8 cellular contexts compared by ENCODE assay signal in the genomic region with DNA sequence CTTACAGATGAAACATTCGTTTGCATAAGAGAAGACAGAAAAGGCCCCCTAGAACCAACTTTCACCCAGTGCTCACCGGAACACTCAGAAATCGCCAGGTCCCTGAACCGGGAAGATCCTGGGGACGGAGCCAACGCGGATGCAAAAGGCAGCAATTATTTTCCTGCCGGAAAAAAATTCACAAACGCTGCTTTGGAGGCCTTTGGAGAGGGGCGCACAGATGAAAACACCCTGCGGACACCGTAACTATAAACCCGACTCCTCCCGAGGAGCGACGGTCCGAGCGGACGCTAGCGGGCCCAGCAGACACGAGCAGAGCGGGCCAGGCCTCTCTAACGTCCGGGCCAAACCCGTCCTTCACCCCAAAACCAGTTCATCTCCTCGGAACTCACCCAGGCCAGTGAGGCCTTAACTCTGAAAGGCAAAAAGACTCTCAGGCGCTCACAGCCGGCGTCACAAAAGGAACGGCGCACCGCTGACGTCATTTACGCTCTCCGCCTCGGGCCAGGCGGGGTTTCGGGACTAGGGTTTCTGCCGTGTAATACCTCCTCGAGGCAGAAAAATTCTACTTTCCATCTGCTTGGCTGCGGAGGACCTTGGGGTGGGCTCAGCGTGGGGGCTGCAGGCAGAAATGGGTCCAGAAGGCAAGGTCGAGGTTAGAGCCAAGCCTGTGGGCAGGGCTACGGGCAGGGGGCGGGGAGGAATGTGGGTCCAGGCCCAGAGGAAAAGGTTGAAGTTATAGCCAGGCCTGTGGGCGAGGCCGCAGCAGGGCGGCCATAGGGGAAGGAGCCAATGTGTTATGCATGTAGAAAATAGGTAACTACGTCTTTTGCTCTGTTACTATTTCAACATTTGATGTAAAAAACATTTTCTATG. TPM values are rescaled to one million over a fixed set of nuclear protein-coding genes. Genes with fewer than 3 reads are reported as not detected.
DNase-seq lines count a peak whose midpoint lies in the region; ATAC-seq and TF ChIP-seq lines count a peak whose summit lies in the region.

ZNF426 (minus strand) TSS at position 463 of the 876 bp plus-strand sequence. CDS start 2,413 bp downstream, outside the sequence.

- peaks cover 32% of the 10 kb centered on the region for H3K36me3 ChIP-seq in ectodermal cell (ENCODE audit: control insufficient read depth, insufficient read depth, low read length)

- H3K4me1 Mint-ChIP-seq in activated CD8-positive, alpha-beta T cell treated with anti-CD3 and anti-CD28 coated beads, Interleukin-2, amount 10 ng/mL, durations not matched to agents 7 days and 5 days (ENCODE audit: low read depth), result peaks cover 14% of the 10 kb centered on the region

- DNase-seq in NCI-H774 (lab: John Stamatoyannopoulos, UW) (peak; percentile 73), lower leg skin (ENCODE audit: low spot score in 2 of 2) (peak; percentile 79 to 95)
- DNase-seq in activated CD8-positive, alpha-beta T cell treated with anti-CD3 and anti-CD28 coated beads, Interleukin-2, amount 10 ng/mL, durations not matched to agents 7 days and 5 days, result peak; percentile 93
- peak; percentile 88 for DNase-seq in stimulated activated CD4-positive, alpha-beta T cell treated with anti-CD3 and anti-CD28 coated beads, Interleukin-4, amount 100 ng/mL, for 24 hours

- POLR2A ChIA-PET in activated CD8-positive, alpha-beta T cell treated with anti-CD3 and anti-CD28 coated beads, Interleukin-2, amount 10 ng/mL, durations not matched to agents 7 days and 5 days (lab: Charles Lee), result no interaction called here

- H3K27me3 ChIP-seq in ectodermal cell (ENCODE audit: control insufficient read depth, insufficient read depth, low read length, poor library complexity, severe bottlenecking), result no peaks in the 10 kb centered on the region

- H3K4me3 ChIP-seq in ectodermal cell (ENCODE audit: insufficient read depth, low read depth, low read length) (peak within 1 kb of the TSS; percentile 91), lower leg skin (ENCODE audit: low read depth, poor library complexity, severe bottlenecking) (peak within 1 kb of the TSS; percentile 76)

- H3K9me3 Mint-ChIP-seq in activated CD8-positive, alpha-beta T cell treated with anti-CD3 and anti-CD28 coated beads, Interleukin-2, amount 10 ng/mL, durations not matched to agents 7 days and 5 days (ENCODE audit: insufficient read depth), result peaks cover 30% of the 10 kb centered on the region

- peak; percentile 46 for TF ChIP-seq POLR2A in GM15510 (IDR thresholded peaks at IDR 0.05; ENCODE audit: borderline replicate concordance, extremely low read depth, insufficient read length)
- TF ChIP-seq POLR2A in lower leg skin (IDR thresholded peaks at IDR 0.05), result no peak

- no peaks in the 10 kb centered on the region for H3K27me3 Mint-ChIP-seq in activated CD8-positive, alpha-beta T cell treated with anti-CD3 and anti-CD28 coated beads, Interleukin-2, amount 10 ng/mL, durations not matched to agents 7 days and 5 days (ENCODE audit: low read depth)

- peaks cover 58% of the 10 kb centered on the region for H3K36me3 Mint-ChIP-seq in activated CD8-positive, alpha-beta T cell treated with anti-CD3 and anti-CD28 coated beads, Interleukin-2, amount 10 ng/mL, durations not matched to agents 7 days and 5 days (ENCODE audit: low read depth)

- H3K4me3 Mint-ChIP-seq in activated CD8-positive, alpha-beta T cell treated with anti-CD3 and anti-CD28 coated beads, Interleukin-2, amount 10 ng/mL, durations not matched to agents 7 days and 5 days, result peak within 1 kb of the TSS; percentile 98

- TF ChIP-seq CTCF in lower leg skin (IDR thresholded peaks at IDR 0.05), result no peak

- CTCF ChIA-PET in activated CD8-positive, alpha-beta T cell treated with anti-CD3 and anti-CD28 coated beads, Interleukin-2, amount 10 ng/mL, durations not matched to agents 7 days and 5 days (lab: Charles Lee), result no interaction called here

- peaks cover 5% of the 10 kb centered on the region for H3K9me3 ChIP-seq in ectodermal cell (ENCODE audit: control insufficient read depth, low read length)

- H3K4me1 ChIP-seq in ectodermal cell (ENCODE audit: control insufficient read depth, insufficient read depth, low read length), result no peaks in the 10 kb centered on the region

- intact Hi-C loops in lower leg skin (cut with DNase I; ENCODE audit: low total_unique reads), result no loop called here

- H3K27ac ChIP-seq in ectodermal cell (ENCODE audit: insufficient read depth, low read depth, low read length, poor library complexity, severe bottlenecking), result peak within 1 kb of the TSS; percentile 93

- 2% methylated on average over 48 of the region's 49 CpGs for WGBS in ectodermal cell, 2 experiments
- 2% methylated on average over 48 to 49 of the region's 49 CpGs for WGBS in lower leg skin, 2 donors

- ATAC-seq in HG03354 (IDR thresholded peaks at IDR 0.05; ENCODE audit: poor library complexity, severe bottlenecking, unreplicated experiment) (peak; percentile 83), GM18520 (IDR thresholded peaks at IDR 0.05; ENCODE audit: unreplicated experiment) (no peak)
- ATAC-seq in activated CD8-positive, alpha-beta T cell treated with anti-CD3 and anti-CD28 coated beads, Interleukin-2, amount 10 ng/mL, durations not matched to agents 7 days and 5 days, result peak; percentile 95

- peak within 1 kb of the TSS; percentile 99 for H3K27ac Mint-ChIP-seq in activated CD8-positive, alpha-beta T cell treated with anti-CD3 and anti-CD28 coated beads, Interleukin-2, amount 10 ng/mL, durations not matched to agents 7 days and 5 days

RNA-seq across cellular contexts. Expression of gene ZNF426, which starts in this region (rescaled TPM):
- 10 to 100 TPM; 14.6 to 15.8 TPM for total RNA-seq in activated CD8-positive, alpha-beta T cell treated with anti-CD3 and anti-CD28 coated beads, Interleukin-2, amount 10 ng/mL, durations not matched to agents 7 days and 5 days
- 19.7 TPM for polyA plus RNA-seq in ectodermal cell (2013, experiment 1 of 4)
- 20.9 TPM for polyA plus RNA-seq in ectodermal cell (2013, experiment 2 of 4)
- 10.8 TPM for polyA plus RNA-seq in ectodermal cell (2013, experiment 3 of 4)
- polyA plus RNA-seq in ectodermal cell (2013, experiment 4 of 4), result 14.1 TPM
- total RNA-seq in lower leg skin, result 10 to 100 TPM in 2 of 4 donors, 1 to 10 TPM in 2; 4.6 to 15.7 (median 9.5) TPM
